22 cellular contexts compared by ENCODE assay signal in genomic region chr13:25288966-25289365, GRCh38. TPM values are rescaled to one million over a fixed set of nuclear protein-coding genes. Genes with fewer than 3 reads are reported as not detected.
DNase-seq lines count a peak whose midpoint lies in the region; ATAC-seq and TF ChIP-seq lines count a peak whose summit lies in the region.
"Had no signal": no experiment of that assay in that cellular context is flagged by ENCODE, and none has a peak within 500 bp of the region (broad histone marks: within the 10 kb centered on the region; RNA-seq: fewer than 3 reads in every experiment).

No MANE protein-coding gene starts in this region.

- H3K4me3 Mint-ChIP-seq in CD4-positive, alpha-beta T cell: peak overlapping the region; percentile 50
- H3K4me3 Mint-ChIP-seq in glutamatergic neuron (ENCODE audit: unreplicated experiment): peak overlapping the region; percentile 16
- no peak overlapping the region for H3K4me3 Mint-ChIP-seq in effector memory CD8-positive, alpha-beta T cell
- H3K4me3 Mint-ChIP-seq: activated naive CD8-positive, alpha-beta T cell treated with anti-CD3 and anti-CD28 coated beads for 36 hours; immature natural killer cell; stimulated activated naive B cell treated with anti-CD40 and anti-IgM and Interleukin-4, amounts not matched to agents 10 μg/mL and 1 μg/mL and 100 μg/mL, for 72 hours; T-helper 1 cell treated with Interleukin-12 subunit alpha and Interleukin-12 subunit beta and Interleukin-4 antibody, amounts not matched to agents 30 μg/mL and 1 μg/mL, for 36 hours had no signal

- peaks cover 28% of the 10 kb centered on the region for H3K4me1 Mint-ChIP-seq in CD4-positive, alpha-beta T cell (ENCODE audit: low read depth)
- peaks cover 41% of the 10 kb centered on the region for H3K4me1 Mint-ChIP-seq in glutamatergic neuron (ENCODE audit: low read depth, unreplicated experiment)
- H3K4me1 Mint-ChIP-seq in effector memory CD8-positive, alpha-beta T cell (ENCODE audit: low read depth in 2 of 2): peaks cover 16 to 17% of the 10 kb centered on the region in 2 donors

- no peak overlapping the region for H3K9ac ChIP-seq in HCT116 (ENCODE audit: low read length)
- no peak overlapping the region for H3K9ac ChIP-seq in OCI-LY3 (ENCODE audit: low read length)

- H3K27me3 ChIP-seq in CD4-positive, alpha-beta T cell (ENCODE audit: control insufficient read depth, insufficient read depth, low read length): no peaks in the 10 kb centered on the region
- no peaks in the 10 kb centered on the region for H3K27me3 ChIP-seq in HCT116 (ENCODE audit: insufficient read depth, low read length)
- H3K27me3 ChIP-seq in OCI-LY3 (ENCODE audit: low read depth, low read length): no peaks in the 10 kb centered on the region
- H3K27me3 ChIP-seq: MG63 had no signal

- TF ChIP-seq POLR2A in HCT116 (IDR thresholded peaks at IDR 0.05; ENCODE audit: borderline replicate concordance, extremely low read depth, insufficient read depth, insufficient read length) (no peak), erythroblast (IDR thresholded peaks at IDR 0.05; ENCODE audit: low read length) (no peak)

- H3K4me3 ChIP-seq in HCT116 (replicated peaks in 1 of 2; ENCODE audit: low read depth in 1 of 2, low read length in 2 of 2) (no peak overlapping the region), OCI-LY3 (ENCODE audit: low read length) (peak overlapping the region; percentile 24)
- H3K4me3 ChIP-seq: MG63 had no signal

- peaks cover 4% of the 10 kb centered on the region for H3K27me3 Mint-ChIP-seq in CD4-positive, alpha-beta T cell
- peaks cover 23% of the 10 kb centered on the region for H3K27me3 Mint-ChIP-seq in glutamatergic neuron (ENCODE audit: unreplicated experiment)
- peaks cover 32 to 37% of the 10 kb centered on the region in 2 donors for H3K27me3 Mint-ChIP-seq in effector memory CD8-positive, alpha-beta T cell

- H3K36me3 ChIP-seq in HCT116 (ENCODE audit: control insufficient read depth in 1 of 2, insufficient read depth in 2 of 2, low read length in 2 of 2) (no peaks in the 10 kb centered on the region), OCI-LY3 (replicated peaks; ENCODE audit: low read depth, low read length) (peaks cover 2% of the 10 kb centered on the region)
- H3K36me3 ChIP-seq: MG63 had no signal

- no peak for TF ChIP-seq CTCF in CD4-positive, alpha-beta T cell (IDR thresholded peaks at IDR 0.05)
- TF ChIP-seq CTCF in HCT116 (IDR thresholded peaks at IDR 0.05 in 2 of 3, conservative IDR thresholded peaks at IDR 0.05 in 1 of 3; ENCODE audit: borderline replicate concordance in 1 of 3, insufficient read depth in 1 of 3, low read depth in 2 of 3, low read length in 2 of 3) (no peak), OCI-LY3 (IDR thresholded peaks at IDR 0.05; ENCODE audit: low read depth, low read length) (no peak), glutamatergic neuron (IDR thresholded peaks at IDR 0.05; ENCODE audit: partially characterized antibody, unreplicated experiment) (no peak)

- peaks cover 15% of the 10 kb centered on the region for H3K36me3 Mint-ChIP-seq in CD4-positive, alpha-beta T cell (ENCODE audit: low read depth)
- no peaks in the 10 kb centered on the region for H3K36me3 Mint-ChIP-seq in glutamatergic neuron (ENCODE audit: unreplicated experiment)
- H3K36me3 Mint-ChIP-seq in effector memory CD8-positive, alpha-beta T cell (ENCODE audit: insufficient read depth): peaks cover 19% of the 10 kb centered on the region
- H3K36me3 Mint-ChIP-seq: immature natural killer cell had no signal

- intact Hi-C loops in CD4-positive, alpha-beta T cell (cut with DNase I, micrococcal nuclease): loop anchor here (10.0 kb wide), 2 partner anchors 774 to 1014 kb away; partner anchors contain the start of gene PARP4 (in 1 of the 2)
- intact Hi-C loops in HCT116 (cut with micrococcal nuclease): loop anchor here (10.0 kb wide), 1 partner anchor 64 kb away; no protein-coding TSS in a partner anchor

- H3K9me3 ChIP-seq in CD4-positive, alpha-beta T cell (ENCODE audit: control insufficient read depth, low read length): no peaks in the 10 kb centered on the region
- H3K9me3 ChIP-seq in HCT116 (ENCODE audit: control insufficient read depth in 1 of 2, insufficient read depth in 1 of 2, low read depth in 1 of 2, low read length in 2 of 2): no peaks in the 10 kb centered on the region
- no peaks in the 10 kb centered on the region for H3K9me3 ChIP-seq in OCI-LY3 (ENCODE audit: insufficient read depth, low read length)
- H3K9me3 ChIP-seq: MG63 had no signal

- H3K4me2 ChIP-seq in HCT116 (ENCODE audit: low read length) (no peak overlapping the region), OCI-LY3 (ENCODE audit: low read length) (peak overlapping the region; percentile 55)

- H2AFZ ChIP-seq in HCT116 (ENCODE audit: low read depth, low read length, poor library complexity, severe bottlenecking) (peak overlapping the region; percentile 97), OCI-LY3 (ENCODE audit: low read depth, low read length) (peak overlapping the region; percentile 90)

- H3K79me2 ChIP-seq in HCT116 (ENCODE audit: insufficient read depth, low read length) (peaks cover 29% of the 10 kb centered on the region), OCI-LY3 (ENCODE audit: low read length) (peaks cover 31% of the 10 kb centered on the region)

- no peak for TF ChIP-seq RAD21 in HCT116 (IDR thresholded peaks at IDR 0.05; ENCODE audit: low read depth)

- RAD21 ChIA-PET in HCT116 (lab: Charles Lee; ENCODE audit: low non-redundant PET in 1 of 2, low total read pairs in 2 of 2, uncharacterized antibody in 2 of 2, unreplicated experiment in 2 of 2): no interaction called here

- no peaks in the 10 kb centered on the region for H4K20me1 ChIP-seq in HCT116 (ENCODE audit: insufficient read depth)
- no peaks in the 10 kb centered on the region for H4K20me1 ChIP-seq in OCI-LY3 (ENCODE audit: insufficient read depth, low read length)

- no peak for DNase-seq in CD4-positive, alpha-beta T cell
- DNase-seq in HCT116 (ENCODE audit: low read depth, low spot score) (no peak), glutamatergic neuron (no peak), erythroblast (lab: John Stamatoyannopoulos, UW) (no peak)
- no peak for DNase-seq in stimulated activated CD4-positive, alpha-beta T cell treated with anti-CD3 and anti-CD28 coated beads, Interleukin-2, amount 100 ng/mL, for 48 hours
- DNase-seq in effector memory CD8-positive, alpha-beta T cell: no peak
- DNase-seq: activated CD4-positive, alpha-beta T cell treated with anti-CD3 and anti-CD28 coated beads, Interleukin-2, amount 50 U/mL, for 1 hour; activated naive CD8-positive, alpha-beta T cell treated with anti-CD3 and anti-CD28 coated beads for 36 hours; DMS79 treated with DMSO at 0.1 percent for 48 hours; foreskin fibroblast; GOT3; immature natural killer cell; IMR-90; MG63; NCI-H1694; NCI-H2171 treated with DMSO at 0.1 percent for 48 hours; NCI-H526; stimulated activated CD4-positive, alpha-beta T cell treated with anti-CD3 and anti-CD28 coated beads, Interleukin-1b, Interleukin-23, amount 100 ng/mL, for 48 hours; stimulated activated naive B cell treated with anti-CD40 and anti-IgM and Interleukin-4, amounts not matched to agents 10 μg/mL and 1 μg/mL and 100 μg/mL, for 72 hours had no signal

- no peaks in the 10 kb centered on the region for H3K9me3 Mint-ChIP-seq in CD4-positive, alpha-beta T cell
- peaks cover 21% of the 10 kb centered on the region for H3K9me3 Mint-ChIP-seq in glutamatergic neuron (ENCODE audit: unreplicated experiment)
- no peaks in the 10 kb centered on the region for H3K9me3 Mint-ChIP-seq in effector memory CD8-positive, alpha-beta T cell
- H3K9me3 Mint-ChIP-seq: activated naive CD8-positive, alpha-beta T cell treated with anti-CD3 and anti-CD28 coated beads for 36 hours; immature natural killer cell; stimulated activated naive B cell treated with anti-CD40 and anti-IgM and Interleukin-4, amounts not matched to agents 10 μg/mL and 1 μg/mL and 100 μg/mL, for 72 hours; T-helper 1 cell treated with Interleukin-12 subunit alpha and Interleukin-12 subunit beta and Interleukin-4 antibody, amounts not matched to agents 30 μg/mL and 1 μg/mL, for 36 hours had no signal

- H3K9me2 ChIP-seq in HCT116 (ENCODE audit: insufficient read depth): no peaks in the 10 kb centered on the region

- ATAC-seq in CD4-positive, alpha-beta T cell (ENCODE audit: poor library complexity): no peak
- no peak for ATAC-seq in HCT116
- ATAC-seq in effector memory CD8-positive, alpha-beta T cell (replicated peaks): no peak
- ATAC-seq: Right ventricle myocardium inferior; stimulated activated naive B cell treated with anti-CD40 and anti-IgM and Interleukin-4, amounts not matched to agents 10 μg/mL and 1 μg/mL and 100 μg/mL, for 72 hours had no signal

- BruUV-seq in HCT116 (replicated peaks; lab: Mats Ljungman, UMichigan): no TSS peak

- CTCF ChIA-PET in CD4-positive, alpha-beta T cell (lab: Charles Lee): no interaction called here
- CTCF ChIA-PET in HCT116 (lab: Charles Lee): no interaction called here

- H3K27ac Mint-ChIP-seq in CD4-positive, alpha-beta T cell: peak overlapping the region; percentile 24
- peak overlapping the region; percentile 87 for H3K27ac Mint-ChIP-seq in glutamatergic neuron (ENCODE audit: unreplicated experiment)
- no peak overlapping the region for H3K27ac Mint-ChIP-seq in effector memory CD8-positive, alpha-beta T cell
- H3K27ac Mint-ChIP-seq: activated naive CD8-positive, alpha-beta T cell treated with anti-CD3 and anti-CD28 coated beads for 36 hours; immature natural killer cell; stimulated activated naive B cell treated with anti-CD40 and anti-IgM and Interleukin-4, amounts not matched to agents 10 μg/mL and 1 μg/mL and 100 μg/mL, for 72 hours; T-helper 1 cell treated with Interleukin-12 subunit alpha and Interleukin-12 subunit beta and Interleukin-4 antibody, amounts not matched to agents 30 μg/mL and 1 μg/mL, for 36 hours had no signal

- H3K4me1 ChIP-seq in HCT116 (ENCODE audit: control insufficient read depth in 1 of 2, insufficient read depth in 2 of 2, low read length in 2 of 2) (peaks cover 10 to 20% of the 10 kb centered on the region in 2 experiments), OCI-LY3 (ENCODE audit: low read length) (peaks cover 22% of the 10 kb centered on the region)

- POLR2A ChIA-PET in CD4-positive, alpha-beta T cell (lab: Charles Lee): no interaction called here
- POLR2A ChIA-PET in HCT116 (lab: Charles Lee): no interaction called here

- no peak overlapping the region for H3K27ac ChIP-seq in CD4-positive, alpha-beta T cell (ENCODE audit: low read depth, low read length)
- H3K27ac ChIP-seq in HCT116 (ENCODE audit: low read depth, low read length): no peak overlapping the region
- no peak overlapping the region for H3K27ac ChIP-seq in OCI-LY3 (ENCODE audit: low read length)

RNA-seq across cellular contexts. Expression of gene MTMR6, which starts 1.7 kb away (rescaled TPM):
- 10 to 100 TPM; 33.3 to 34.2 TPM for total RNA-seq in CD4-positive, alpha-beta T cell
- total RNA-seq in HCT116 (2021; ENCODE audit: unreplicated experiment) (11.4 TPM), glutamatergic neuron (ENCODE audit: unreplicated experiment) (95.3 TPM)
- 3.3 and 5.1 TPM in 2 replicates for polyA plus RNA-seq in HCT116 (2012)

RNA-seq across cellular contexts. Expression of gene NUP58, which starts 12.5 kb away (rescaled TPM):
- 10 to 100 TPM; 56.5 to 60.9 TPM for total RNA-seq in CD4-positive, alpha-beta T cell
- total RNA-seq in HCT116 (2021; ENCODE audit: unreplicated experiment) (101 TPM), glutamatergic neuron (ENCODE audit: unreplicated experiment) (94.1 TPM)
- polyA plus RNA-seq in HCT116 (2012): 36.9 and 39.6 TPM in 2 replicates

Comparison
In these comparisons a context has a peak if more than half of its experiments do, and no peak if none do; other contexts are left out.
1. H3K27ac Mint-ChIP-seq: peak in CD4-positive, alpha-beta T cell (single experiment) and glutamatergic neuron (single experiment); none in effector memory CD8-positive, alpha-beta T cell (0 of 2).
2. H3K4me3 Mint-ChIP-seq: peak in CD4-positive, alpha-beta T cell (single experiment) and glutamatergic neuron (single experiment); none in effector memory CD8-positive, alpha-beta T cell (0 of 2).